ENCODE assay signal across 1 cellular context in the genomic region with DNA sequence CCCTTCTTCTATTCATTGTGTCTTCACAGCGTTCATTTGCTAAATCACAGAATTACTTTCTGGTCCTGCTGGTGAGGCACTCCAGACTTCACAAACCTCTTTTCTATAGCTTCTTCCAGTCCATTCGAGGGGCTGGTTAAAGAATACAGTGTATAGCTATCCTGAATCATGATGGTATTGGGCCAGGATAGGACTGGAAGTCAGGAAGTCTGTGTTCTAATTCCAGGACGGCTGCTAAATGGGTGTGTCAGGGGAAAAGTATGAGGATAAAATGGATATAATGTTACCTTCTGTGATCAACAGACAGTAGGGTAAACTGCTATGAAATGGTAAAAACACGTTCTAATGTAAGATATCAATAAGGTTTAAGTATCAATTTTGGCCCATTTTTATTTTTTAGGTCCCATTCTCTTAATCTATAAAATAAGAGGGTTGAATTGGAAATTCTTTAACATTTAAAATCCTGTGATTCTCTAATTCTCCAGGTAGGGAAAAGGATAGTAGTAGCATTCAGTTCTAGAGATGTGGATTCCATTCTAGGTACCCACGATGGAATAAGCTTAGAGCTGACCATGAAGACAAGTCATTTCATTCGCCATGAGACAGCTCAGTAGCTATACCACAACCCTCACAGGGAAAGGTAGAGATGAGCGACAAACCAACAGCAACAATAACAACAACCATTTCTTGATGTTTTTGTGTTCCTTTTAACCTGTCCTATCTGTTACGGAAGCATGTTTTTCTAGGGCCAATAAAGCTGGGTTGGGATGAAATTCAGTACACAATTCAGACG.
TF ChIP-seq lines count a peak whose summit lies in the region.

No MANE protein-coding gene starts in this region.

TF ChIP-seq in IMR-90, 13 proteins besides CTCF, POLR2A, EP300 and RAD21:
- TF ChIP-seq FOS (IDR thresholded peaks at IDR 0.05; ENCODE audit: low read depth, low read length) (no peak), BHLHE40 (IDR thresholded peaks at IDR 0.05; ENCODE audit: low read depth, low read length) (no peak), MAFK (IDR thresholded peaks at IDR 0.05; ENCODE audit: low read depth, low read length) (no peak), CEBPB (IDR thresholded peaks at IDR 0.05; ENCODE audit: low read depth, low read length) (no peak), SMC3 (IDR thresholded peaks at IDR 0.05; ENCODE audit: low read depth, low read length) (no peak), NFE2L2 (IDR thresholded peaks at IDR 0.05; ENCODE audit: low read depth, low read length) (no peak), CHD1 (IDR thresholded peaks at IDR 0.05; ENCODE audit: low read depth, low read length) (no peak)
